ENCODE assay signal across 6 cellular contexts in genomic region chr1:46248122-46248920, GRCh38. TPM values are rescaled to one million over a fixed set of nuclear protein-coding genes. Genes with fewer than 3 reads are reported as not detected.
DNase-seq lines count a peak whose midpoint lies in the region; ATAC-seq, FAIRE-seq and TF ChIP-seq lines count a peak whose summit lies in the region.

No MANE protein-coding gene starts in this region.

- no peak for TF ChIP-seq POLR2A in endothelial cell of umbilical vein (IDR thresholded peaks at IDR 0.05; ENCODE audit: low read depth, low read length)

- no peak for TF ChIP-seq CTCF in endothelial cell of umbilical vein (IDR thresholded peaks at IDR 0.05; ENCODE audit: extremely low read depth in 1 of 2, insufficient read depth in 1 of 2, low read depth in 1 of 2, low read length in 2 of 2)

- H2AFZ ChIP-seq in endothelial cell of umbilical vein (ENCODE audit: low read depth, low read length), result peak overlapping the region; percentile 89

- no peaks in the 10 kb centered on the region for H3K9me1 ChIP-seq in endothelial cell of umbilical vein (replicated peaks; ENCODE audit: control insufficient read depth, extremely low read depth, insufficient read depth, low read length)

- dilution Hi-C loops in endothelial cell of umbilical vein (cut with MboI; ENCODE audit: extremely low pct_ligation_motif_present, low sequenced_read_pairs), result no loop called here

- CTCF ChIA-PET in endothelial cell of umbilical vein (lab: Charles Lee), result interaction anchor here (2.7 kb wide), 1 partner anchor 25 kb away, joined by 25 read pairs; no protein-coding TSS in a partner anchor

- H4K20me1 ChIP-seq in endothelial cell of umbilical vein (replicated peaks; ENCODE audit: control insufficient read depth, extremely low read depth, insufficient read depth, low read length), result no peaks in the 10 kb centered on the region

- POLR2A ChIA-PET in endothelial cell of umbilical vein (lab: Charles Lee), result no interaction called here

- BruUV-seq in endothelial cell of umbilical vein (replicated peaks; lab: Mats Ljungman, UMichigan), result TSS peak; percentile 56

- H3K9ac ChIP-seq in endothelial cell of umbilical vein (replicated peaks; ENCODE audit: extremely low read depth, insufficient read depth, low read length), result peak overlapping the region; percentile 74

- H3K9me3 ChIP-seq in endothelial cell of umbilical vein (replicated peaks; ENCODE audit: control insufficient read depth, insufficient read depth, low read length), result no peaks in the 10 kb centered on the region

- H3K4me2 ChIP-seq in endothelial cell of umbilical vein (ENCODE audit: insufficient read depth, low read length), result peak overlapping the region; percentile 89

- H3K79me2 ChIP-seq in endothelial cell of umbilical vein (ENCODE audit: control insufficient read depth, insufficient read depth, low read length), result peaks cover 14% of the 10 kb centered on the region

- no peak for ATAC-seq in HG03196 (IDR thresholded peaks at IDR 0.05; ENCODE audit: unreplicated experiment)

- H3K27me3 ChIP-seq in endothelial cell of umbilical vein (ENCODE audit: control insufficient read depth in 2 of 2, insufficient read depth in 2 of 2, low read length in 2 of 2), result no peaks in the 10 kb centered on the region

- peak; percentile 46 for FAIRE-seq in endothelial cell of umbilical vein (lab: Jason Lieb, UNC)

- H3K4me3 ChIP-seq in endothelial cell of umbilical vein (replicated peaks in 1 of 3; ENCODE audit: insufficient read depth in 1 of 3, low read depth in 1 of 3, low read length in 3 of 3) (peak overlapping the region; percentile 73 to 92 (median 82)), skin epidermis (peak overlapping the region; percentile 44 to 72 (median 61))

- intact Hi-C loops in endothelial cell of umbilical vein (cut with micrococcal nuclease), result no loop called here

- H3K36me3 ChIP-seq in endothelial cell of umbilical vein (ENCODE audit: control insufficient read depth in 2 of 2, extremely low read depth in 1 of 2, insufficient read depth in 2 of 2, low read length in 2 of 2), result no peaks in the 10 kb centered on the region

- peak; percentile 64 for DNase-seq in activated effector memory CD4-positive, alpha-beta T cell treated with anti-CD3 and anti-CD28 coated beads, Interleukin-2, amount 50 U/mL, for 16 hours
- DNase-seq in activated effector memory CD4-positive, alpha-beta T cell treated with Interleukin-2 at 50 U/mL for 16 hours, result no peak
- peak; percentile 55 for DNase-seq in NOMO-1 treated with DMSO at 0.1 percent for 48 hours (lab: John Stamatoyannopoulos, UW; ENCODE audit: unreplicated experiment)
- DNase-seq in endothelial cell of umbilical vein (ENCODE audit: low read depth, low spot score), result peak; percentile 17

- H3K4me1 ChIP-seq in endothelial cell of umbilical vein (ENCODE audit: control insufficient read depth, extremely low read depth, insufficient read depth, low read length), result peaks cover 20% of the 10 kb centered on the region

- H3K27ac ChIP-seq in endothelial cell of umbilical vein (ENCODE audit: insufficient read depth, low read depth, low read length) (peak overlapping the region; percentile 40), skin epidermis (peak overlapping the region in 2 of 21 experiments; percentile 16 to 35)

TF ChIP-seq in endothelial cell of umbilical vein, 7 proteins besides CTCF, POLR2A, EP300 and RAD21:
- TF ChIP-seq GATA2 (IDR thresholded peaks at IDR 0.05; ENCODE audit: insufficient read depth, insufficient read length, low read depth, low read length), result no peak

RNA-seq across cellular contexts. Expression of gene RAD54L, which starts 0.8 kb away (rescaled TPM):
- total RNA-seq in endothelial cell of umbilical vein, result 18.9 and 19.7 TPM in 2 replicates
- 10.1 and 10.5 TPM in 2 replicates for polyA plus RNA-seq in endothelial cell of umbilical vein
- polyA plus RNA-seq in endothelial cell of umbilical vein (2011; cell fraction: cytosol; rRNA removed), result 9.2 and 11.2 TPM in 2 replicates
- 37.7 and 44.9 TPM in 2 replicates for polyA plus RNA-seq in endothelial cell of umbilical vein (2011; cell fraction: nucleus; rRNA removed)
- polyA plus RNA-seq in endothelial cell of umbilical vein (2012), result 4.3 and 9.1 TPM in 2 replicates
- polyA minus RNA-seq in endothelial cell of umbilical vein, result 10.8 and 12.5 TPM in 2 replicates
- polyA minus RNA-seq in endothelial cell of umbilical vein (2011; cell fraction: cytosol; rRNA and poly(A)+ RNA removed), result 17.1 TPM
- polyA minus RNA-seq in endothelial cell of umbilical vein (2011; cell fraction: nucleus; rRNA and poly(A)+ RNA removed), result 6.5 and 17.4 TPM in 2 replicates

RNA-seq across cellular contexts. Expression of gene LURAP1, which starts 45.2 kb away (rescaled TPM):
- 2.4 and 3.4 TPM in 2 replicates for total RNA-seq in endothelial cell of umbilical vein
- 2.3 and 2.5 TPM in 2 replicates for polyA plus RNA-seq in endothelial cell of umbilical vein
- polyA plus RNA-seq in endothelial cell of umbilical vein (2011; cell fraction: cytosol; rRNA removed), result 1.4 and 1.9 TPM in 2 replicates
- polyA plus RNA-seq in endothelial cell of umbilical vein (2011; cell fraction: nucleus; rRNA removed), result 2.7 and 2.8 TPM in 2 replicates
- polyA plus RNA-seq in endothelial cell of umbilical vein (2012), result 1.4 and 1.5 TPM in 2 replicates
- 1.6 and 2.5 TPM in 2 replicates for polyA minus RNA-seq in endothelial cell of umbilical vein
- polyA minus RNA-seq in endothelial cell of umbilical vein (2011; cell fraction: cytosol; rRNA and poly(A)+ RNA removed), result not detected
- 1.0 and 1.5 TPM in 2 replicates for polyA minus RNA-seq in endothelial cell of umbilical vein (2011; cell fraction: nucleus; rRNA and poly(A)+ RNA removed)

RNA-seq across cellular contexts. Expression of gene POMGNT1, which starts 50.1 kb away (rescaled TPM):
- 64.4 and 66.9 TPM in 2 replicates for total RNA-seq in endothelial cell of umbilical vein
- polyA plus RNA-seq in endothelial cell of umbilical vein, result 64.3 and 67.5 TPM in 2 replicates
- 64.2 and 65.8 TPM in 2 replicates for polyA plus RNA-seq in endothelial cell of umbilical vein (2011; cell fraction: cytosol; rRNA removed)
- 113 and 115 TPM in 2 replicates for polyA plus RNA-seq in endothelial cell of umbilical vein (2011; cell fraction: nucleus; rRNA removed)
- 47.9 and 51.3 TPM in 2 replicates for polyA plus RNA-seq in endothelial cell of umbilical vein (2012)
- 56.7 and 58.7 TPM in 2 replicates for polyA minus RNA-seq in endothelial cell of umbilical vein
- 21.9 TPM for polyA minus RNA-seq in endothelial cell of umbilical vein (2011; cell fraction: cytosol; rRNA and poly(A)+ RNA removed)
- 23.6 and 24.4 TPM in 2 replicates for polyA minus RNA-seq in endothelial cell of umbilical vein (2011; cell fraction: nucleus; rRNA and poly(A)+ RNA removed)

RNA-seq across cellular contexts. Expression of gene LRRC41, which starts 55.1 kb away (rescaled TPM):
- 69.2 and 71.5 TPM in 2 replicates for total RNA-seq in endothelial cell of umbilical vein
- polyA plus RNA-seq in endothelial cell of umbilical vein, result 91.1 and 105 TPM in 2 replicates
- 59.8 and 67.0 TPM in 2 replicates for polyA plus RNA-seq in endothelial cell of umbilical vein (2011; cell fraction: cytosol; rRNA removed)
- polyA plus RNA-seq in endothelial cell of umbilical vein (2011; cell fraction: nucleus; rRNA removed), result 69.0 and 77.6 TPM in 2 replicates
- 39.1 and 42.6 TPM in 2 replicates for polyA plus RNA-seq in endothelial cell of umbilical vein (2012)
- polyA minus RNA-seq in endothelial cell of umbilical vein, result 72.8 and 83.3 TPM in 2 replicates
- polyA minus RNA-seq in endothelial cell of umbilical vein (2011; cell fraction: cytosol; rRNA and poly(A)+ RNA removed), result 23.8 TPM
- polyA minus RNA-seq in endothelial cell of umbilical vein (2011; cell fraction: nucleus; rRNA and poly(A)+ RNA removed), result 33.7 and 35.5 TPM in 2 replicates

RNA-seq across cellular contexts. Expression of gene UQCRH, which starts 55.2 kb away (rescaled TPM):
- total RNA-seq in endothelial cell of umbilical vein, result 253 and 266 TPM in 2 replicates
- polyA plus RNA-seq in endothelial cell of umbilical vein, result 301 and 527 TPM in 2 replicates
- polyA plus RNA-seq in endothelial cell of umbilical vein (2011; cell fraction: cytosol; rRNA removed), result 534 and 807 TPM in 2 replicates
- 114 and 186 TPM in 2 replicates for polyA plus RNA-seq in endothelial cell of umbilical vein (2011; cell fraction: nucleus; rRNA removed)
- polyA plus RNA-seq in endothelial cell of umbilical vein (2012), result 469 and 481 TPM in 2 replicates
- polyA minus RNA-seq in endothelial cell of umbilical vein, result 87.2 and 124 TPM in 2 replicates
- 101 TPM for polyA minus RNA-seq in endothelial cell of umbilical vein (2011; cell fraction: cytosol; rRNA and poly(A)+ RNA removed)
- polyA minus RNA-seq in endothelial cell of umbilical vein (2011; cell fraction: nucleus; rRNA and poly(A)+ RNA removed), result 18.5 and 23.9 TPM in 2 replicates
